1 cellular context compared by ENCODE assay signal in the genomic region with DNA sequence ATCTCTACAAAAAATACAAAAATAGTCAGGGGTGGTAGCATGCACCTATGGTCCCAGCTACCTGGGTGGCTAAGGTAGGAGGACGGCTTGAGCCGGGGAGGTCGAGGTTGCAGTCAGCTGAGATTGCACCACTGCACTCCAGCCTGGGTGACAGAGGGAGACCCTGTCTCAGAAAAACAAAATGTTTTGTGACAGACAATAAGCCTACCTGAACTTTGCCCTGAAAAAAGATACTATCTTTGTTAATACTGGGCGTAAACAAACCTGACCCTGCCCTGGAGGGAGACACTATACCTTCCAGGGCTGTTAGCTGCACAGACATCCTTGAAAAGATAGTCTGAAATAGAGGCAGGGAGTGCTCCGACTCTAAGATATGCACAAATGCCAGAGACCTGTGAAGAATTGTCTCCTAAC.
TF ChIP-seq lines count a peak whose summit lies in the region.

No MANE protein-coding gene starts in this region.

TF ChIP-seq in HepG2, 621 proteins besides CTCF, POLR2A, EP300 and RAD21 (continued from another document and continues in another):
- TF ChIP-seq, protein P1, sequence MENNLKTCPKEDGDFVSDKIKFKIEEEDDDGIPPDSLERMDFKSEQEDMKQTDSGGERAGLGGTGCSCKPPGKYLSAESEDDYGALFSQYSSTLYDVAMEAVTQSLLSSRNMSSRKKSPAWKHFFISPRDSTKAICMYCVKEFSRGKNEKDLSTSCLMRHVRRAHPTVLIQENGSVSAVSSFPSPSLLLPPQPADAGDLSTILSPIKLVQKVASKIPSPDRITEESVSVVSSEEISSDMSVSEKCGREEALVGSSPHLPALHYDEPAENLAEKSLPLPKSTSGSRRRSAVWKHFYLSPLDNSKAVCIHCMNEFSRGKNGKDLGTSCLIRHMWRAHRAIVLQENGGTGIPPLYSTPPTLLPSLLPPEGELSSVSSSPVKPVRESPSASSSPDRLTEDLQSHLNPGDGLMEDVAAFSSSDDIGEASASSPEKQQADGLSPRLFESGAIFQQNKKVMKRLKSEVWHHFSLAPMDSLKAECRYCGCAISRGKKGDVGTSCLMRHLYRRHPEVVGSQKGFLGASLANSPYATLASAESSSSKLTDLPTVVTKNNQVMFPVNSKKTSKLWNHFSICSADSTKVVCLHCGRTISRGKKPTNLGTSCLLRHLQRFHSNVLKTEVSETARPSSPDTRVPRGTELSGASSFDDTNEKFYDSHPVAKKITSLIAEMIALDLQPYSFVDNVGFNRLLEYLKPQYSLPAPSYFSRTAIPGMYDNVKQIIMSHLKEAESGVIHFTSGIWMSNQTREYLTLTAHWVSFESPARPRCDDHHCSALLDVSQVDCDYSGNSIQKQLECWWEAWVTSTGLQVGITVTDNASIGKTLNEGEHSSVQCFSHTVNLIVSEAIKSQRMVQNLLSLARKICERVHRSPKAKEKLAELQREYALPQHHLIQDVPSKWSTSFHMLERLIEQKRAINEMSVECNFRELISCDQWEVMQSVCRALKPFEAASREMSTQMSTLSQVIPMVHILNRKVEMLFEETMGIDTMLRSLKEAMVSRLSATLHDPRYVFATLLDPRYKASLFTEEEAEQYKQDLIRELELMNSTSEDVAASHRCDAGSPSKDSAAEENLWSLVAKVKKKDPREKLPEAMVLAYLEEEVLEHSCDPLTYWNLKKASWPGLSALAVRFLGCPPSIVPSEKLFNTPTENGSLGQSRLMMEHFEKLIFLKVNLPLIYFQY (CRISPR knock-in tag; IDR thresholded peaks at IDR 0.05; ENCODE audit: borderline replicate concordance): no peak
- TF ChIP-seq SAFB2 (CRISPR knock-in tag; IDR thresholded peaks at IDR 0.05; ENCODE audit: borderline replicate concordance, low read depth): no peak
- no peak for TF ChIP-seq ZNF547 (CRISPR knock-in tag; IDR thresholded peaks at IDR 0.05)
- TF ChIP-seq HDAC2 (CRISPR knock-in tag; IDR thresholded peaks at IDR 0.05): peak; percentile 90
- TF ChIP-seq GFI1 (CRISPR knock-in tag; IDR thresholded peaks at IDR 0.05; ENCODE audit: borderline replicate concordance): peak; percentile 91
- no peak for TF ChIP-seq ARHGAP35 (CRISPR knock-in tag; IDR thresholded peaks at IDR 0.05; ENCODE audit: borderline replicate concordance)
- TF ChIP-seq PCBP2 (optimal IDR thresholded peaks at IDR 0.05; ENCODE audit: low read depth, low read length, poor library complexity, severe bottlenecking): no peak
- TF ChIP-seq AKAP8 (CRISPR knock-in tag; IDR thresholded peaks at IDR 0.05): 0 out of 2 replicates have a peak, but pooled peaks have one; percentile 47
- TF ChIP-seq YEATS4 (CRISPR knock-in tag; IDR thresholded peaks at IDR 0.05; ENCODE audit: borderline replicate concordance): no peak
- TF ChIP-seq TEAD2 (CRISPR knock-in tag; IDR thresholded peaks at IDR 0.05): no peak
- TF ChIP-seq SMARCC2 (IDR thresholded peaks at IDR 0.05): no peak
- TF ChIP-seq MAF1 (CRISPR knock-in tag; IDR thresholded peaks at IDR 0.05; ENCODE audit: borderline replicate concordance): no peak
- no peak for TF ChIP-seq MTF2 (CRISPR knock-in tag; IDR thresholded peaks at IDR 0.05; ENCODE audit: borderline replicate concordance)
- TF ChIP-seq CBX1 (IDR thresholded peaks at IDR 0.05; ENCODE audit: low read depth): no peak
- TF ChIP-seq NR1H2 (CRISPR knock-in tag; IDR thresholded peaks at IDR 0.05; ENCODE audit: borderline replicate concordance, low read depth): no peak
- TF ChIP-seq, protein P2, sequence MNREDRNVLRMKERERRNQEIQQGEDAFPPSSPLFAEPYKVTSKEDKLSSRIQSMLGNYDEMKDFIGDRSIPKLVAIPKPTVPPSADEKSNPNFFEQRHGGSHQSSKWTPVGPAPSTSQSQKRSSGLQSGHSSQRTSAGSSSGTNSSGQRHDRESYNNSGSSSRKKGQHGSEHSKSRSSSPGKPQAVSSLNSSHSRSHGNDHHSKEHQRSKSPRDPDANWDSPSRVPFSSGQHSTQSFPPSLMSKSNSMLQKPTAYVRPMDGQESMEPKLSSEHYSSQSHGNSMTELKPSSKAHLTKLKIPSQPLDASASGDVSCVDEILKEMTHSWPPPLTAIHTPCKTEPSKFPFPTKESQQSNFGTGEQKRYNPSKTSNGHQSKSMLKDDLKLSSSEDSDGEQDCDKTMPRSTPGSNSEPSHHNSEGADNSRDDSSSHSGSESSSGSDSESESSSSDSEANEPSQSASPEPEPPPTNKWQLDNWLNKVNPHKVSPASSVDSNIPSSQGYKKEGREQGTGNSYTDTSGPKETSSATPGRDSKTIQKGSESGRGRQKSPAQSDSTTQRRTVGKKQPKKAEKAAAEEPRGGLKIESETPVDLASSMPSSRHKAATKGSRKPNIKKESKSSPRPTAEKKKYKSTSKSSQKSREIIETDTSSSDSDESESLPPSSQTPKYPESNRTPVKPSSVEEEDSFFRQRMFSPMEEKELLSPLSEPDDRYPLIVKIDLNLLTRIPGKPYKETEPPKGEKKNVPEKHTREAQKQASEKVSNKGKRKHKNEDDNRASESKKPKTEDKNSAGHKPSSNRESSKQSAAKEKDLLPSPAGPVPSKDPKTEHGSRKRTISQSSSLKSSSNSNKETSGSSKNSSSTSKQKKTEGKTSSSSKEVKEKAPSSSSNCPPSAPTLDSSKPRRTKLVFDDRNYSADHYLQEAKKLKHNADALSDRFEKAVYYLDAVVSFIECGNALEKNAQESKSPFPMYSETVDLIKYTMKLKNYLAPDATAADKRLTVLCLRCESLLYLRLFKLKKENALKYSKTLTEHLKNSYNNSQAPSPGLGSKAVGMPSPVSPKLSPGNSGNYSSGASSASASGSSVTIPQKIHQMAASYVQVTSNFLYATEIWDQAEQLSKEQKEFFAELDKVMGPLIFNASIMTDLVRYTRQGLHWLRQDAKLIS (CRISPR knock-in tag; IDR thresholded peaks at IDR 0.05): no peak
- no peak for TF ChIP-seq ZNF234 (CRISPR knock-in tag; conservative IDR thresholded peaks at IDR 0.05)
- TF ChIP-seq ZNF770 (CRISPR knock-in tag; IDR thresholded peaks at IDR 0.05): peak; percentile 86
- TF ChIP-seq ZNF839 (CRISPR knock-in tag; IDR thresholded peaks at IDR 0.05; ENCODE audit: borderline replicate concordance): no peak
- TF ChIP-seq HBP1 (CRISPR knock-in tag; IDR thresholded peaks at IDR 0.05; ENCODE audit: low read depth): peak; percentile 59; the same call in 1 of the 2 replicates
- no peak for TF ChIP-seq HES4 (CRISPR knock-in tag; IDR thresholded peaks at IDR 0.05; ENCODE audit: borderline replicate concordance)
- no peak for TF ChIP-seq ZNF317 (CRISPR knock-in tag; IDR thresholded peaks at IDR 0.05)
- no peak for TF ChIP-seq ZBTB1 (CRISPR knock-in tag; IDR thresholded peaks at IDR 0.05; ENCODE audit: borderline replicate concordance)
- TF ChIP-seq ZNF646 (CRISPR knock-in tag; IDR thresholded peaks at IDR 0.05): no peak
- no peak for TF ChIP-seq GLMP (CRISPR knock-in tag; IDR thresholded peaks at IDR 0.05; ENCODE audit: borderline replicate concordance)
- no peak for TF ChIP-seq RFX5 (IDR thresholded peaks at IDR 0.05; ENCODE audit: low read depth, low read length)
- no peak for TF ChIP-seq ZNF225 (CRISPR knock-in tag; IDR thresholded peaks at IDR 0.05)
- TF ChIP-seq HCFC1 (IDR thresholded peaks at IDR 0.05; ENCODE audit: low read depth, low read length): no peak
- TF ChIP-seq, protein P3, sequence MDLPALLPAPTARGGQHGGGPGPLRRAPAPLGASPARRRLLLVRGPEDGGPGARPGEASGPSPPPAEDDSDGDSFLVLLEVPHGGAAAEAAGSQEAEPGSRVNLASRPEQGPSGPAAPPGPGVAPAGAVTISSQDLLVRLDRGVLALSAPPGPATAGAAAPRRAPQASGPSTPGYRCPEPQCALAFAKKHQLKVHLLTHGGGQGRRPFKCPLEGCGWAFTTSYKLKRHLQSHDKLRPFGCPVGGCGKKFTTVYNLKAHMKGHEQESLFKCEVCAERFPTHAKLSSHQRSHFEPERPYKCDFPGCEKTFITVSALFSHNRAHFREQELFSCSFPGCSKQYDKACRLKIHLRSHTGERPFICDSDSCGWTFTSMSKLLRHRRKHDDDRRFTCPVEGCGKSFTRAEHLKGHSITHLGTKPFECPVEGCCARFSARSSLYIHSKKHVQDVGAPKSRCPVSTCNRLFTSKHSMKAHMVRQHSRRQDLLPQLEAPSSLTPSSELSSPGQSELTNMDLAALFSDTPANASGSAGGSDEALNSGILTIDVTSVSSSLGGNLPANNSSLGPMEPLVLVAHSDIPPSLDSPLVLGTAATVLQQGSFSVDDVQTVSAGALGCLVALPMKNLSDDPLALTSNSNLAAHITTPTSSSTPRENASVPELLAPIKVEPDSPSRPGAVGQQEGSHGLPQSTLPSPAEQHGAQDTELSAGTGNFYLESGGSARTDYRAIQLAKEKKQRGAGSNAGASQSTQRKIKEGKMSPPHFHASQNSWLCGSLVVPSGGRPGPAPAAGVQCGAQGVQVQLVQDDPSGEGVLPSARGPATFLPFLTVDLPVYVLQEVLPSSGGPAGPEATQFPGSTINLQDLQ (CRISPR knock-in tag; IDR thresholded peaks at IDR 0.05): no peak
- no peak for TF ChIP-seq ZNF382 (CRISPR knock-in tag; IDR thresholded peaks at IDR 0.05; ENCODE audit: borderline replicate concordance)
- TF ChIP-seq ZNF30 (CRISPR knock-in tag; IDR thresholded peaks at IDR 0.05): no peak
- TF ChIP-seq PPARG (CRISPR knock-in tag; conservative IDR thresholded peaks at IDR 0.05): peak; percentile 91
- TF ChIP-seq ZNF564 (CRISPR knock-in tag; IDR thresholded peaks at IDR 0.05): no peak
- peak; percentile 54; the same call in 1 of the 2 replicates for TF ChIP-seq PHF21A (CRISPR knock-in tag; IDR thresholded peaks at IDR 0.05)
- no peak for TF ChIP-seq GLI4 (CRISPR knock-in tag; IDR thresholded peaks at IDR 0.05; ENCODE audit: borderline replicate concordance)
- peak; percentile 67; the same call in 1 of the 2 replicates for TF ChIP-seq SIX1 (CRISPR knock-in tag; IDR thresholded peaks at IDR 0.05; ENCODE audit: borderline replicate concordance)
